17 cellular contexts compared by ENCODE assay signal in the genomic region with DNA sequence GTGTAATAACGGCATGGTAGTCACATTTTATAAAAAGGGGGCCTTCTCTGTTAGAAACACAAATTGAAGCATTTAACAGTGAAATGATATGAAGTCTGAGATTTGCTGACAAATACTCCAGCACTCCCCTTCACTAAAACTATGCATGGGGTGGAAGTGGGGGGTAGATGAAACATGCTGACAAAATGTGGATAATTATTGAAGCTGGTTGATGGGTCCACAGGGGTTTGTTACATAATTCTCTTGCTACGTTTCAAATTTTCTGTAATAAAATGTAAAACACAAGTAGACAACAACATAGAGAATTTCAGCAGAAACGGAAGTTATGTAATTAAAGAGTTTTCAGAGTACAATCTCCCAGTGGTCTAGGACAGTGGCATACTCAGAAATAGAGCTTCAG. TPM values are rescaled to one million over a fixed set of nuclear protein-coding genes. Genes with fewer than 3 reads are reported as not detected.
DNase-seq lines count a peak whose midpoint lies in the region; ATAC-seq and TF ChIP-seq lines count a peak whose summit lies in the region.
"Had no signal": no experiment of that assay in that cellular context is flagged by ENCODE, and none has a peak within 500 bp of the region (broad histone marks: within the 10 kb centered on the region; RNA-seq: fewer than 3 reads in every experiment).

No MANE protein-coding gene starts in this region.

- H3K27ac Mint-ChIP-seq in stimulated activated effector memory CD8-positive, alpha-beta T cell treated with anti-CD3 and anti-CD28 coated beads, Interleukin-12 subunit alpha, Interleukin-12 subunit beta, amount 100 ng/mL, for 72 hours, result peak overlapping the region; percentile 33
- H3K27ac Mint-ChIP-seq: B cell; CD4-positive, alpha-beta T cell; CD8-positive, alpha-beta T cell had no signal

- H3K4me1 Mint-ChIP-seq in stimulated activated effector memory CD8-positive, alpha-beta T cell treated with anti-CD3 and anti-CD28 coated beads, Interleukin-12 subunit alpha, Interleukin-12 subunit beta, amount 100 ng/mL, for 72 hours, result peaks cover 7% of the 10 kb centered on the region
- H3K4me1 Mint-ChIP-seq: B cell had no signal

- intact Hi-C loops in adrenal gland (cut with DNase I), result no loop called here

- no peaks in the 10 kb centered on the region for H3K9me3 Mint-ChIP-seq in stimulated activated effector memory CD8-positive, alpha-beta T cell treated with anti-CD3 and anti-CD28 coated beads, Interleukin-12 subunit alpha, Interleukin-12 subunit beta, amount 100 ng/mL, for 72 hours
- H3K9me3 Mint-ChIP-seq: CD4-positive, alpha-beta T cell; CD8-positive, alpha-beta T cell had no signal

- TF ChIP-seq CTCF in adrenal gland (IDR thresholded peaks at IDR 0.05), result no peak
- TF ChIP-seq CTCF in foreskin fibroblast (IDR thresholded peaks at IDR 0.05; ENCODE audit: low read depth, low read length), result no peak

- H3K36me3 ChIP-seq in adrenal gland (replicated peaks in 1 of 2), result peaks cover 0 to 6% of the 10 kb centered on the region in 2 donors
- H3K36me3 ChIP-seq: BLaER1 treated with 17β-estradiol and CSF1 and Interleukin-3, amounts not matched to agents 10 nM and 100 nM had no signal

- peaks cover 8% of the 10 kb centered on the region for H3K36me3 Mint-ChIP-seq in stimulated activated effector memory CD8-positive, alpha-beta T cell treated with anti-CD3 and anti-CD28 coated beads, Interleukin-12 subunit alpha, Interleukin-12 subunit beta, amount 100 ng/mL, for 72 hours

- no peaks in the 10 kb centered on the region for H3K27me3 ChIP-seq in adrenal gland
- H3K27me3 ChIP-seq: BLaER1 treated with 17β-estradiol and CSF1 and Interleukin-3, amounts not matched to agents 10 nM and 100 nM had no signal

- ATAC-seq in stimulated activated effector memory CD8-positive, alpha-beta T cell treated with anti-CD3 and anti-CD28 coated beads, Interleukin-12 subunit alpha, Interleukin-12 subunit beta, amount 100 ng/mL, for 72 hours, result no peak
- ATAC-seq: A549; CD8-positive, alpha-beta T cell had no signal

- H3K27ac ChIP-seq in adrenal gland, result peak overlapping the region; percentile 75 to 92 (median 81)
- H3K27ac ChIP-seq: 22Rv1; A549; BLaER1 treated with 17β-estradiol and CSF1 and Interleukin-3, amounts not matched to agents 10 nM and 100 nM; C4-2B had no signal

- peaks cover 9 to 20% of the 10 kb centered on the region in 2 donors for H3K4me1 ChIP-seq in adrenal gland (replicated peaks in 1 of 2)
- H3K4me1 ChIP-seq: A549 had no signal

- no peak overlapping the region for H3K4me3 Mint-ChIP-seq in stimulated activated effector memory CD8-positive, alpha-beta T cell treated with anti-CD3 and anti-CD28 coated beads, Interleukin-12 subunit alpha, Interleukin-12 subunit beta, amount 100 ng/mL, for 72 hours
- H3K4me3 Mint-ChIP-seq: B cell; CD4-positive, alpha-beta T cell; CD8-positive, alpha-beta T cell had no signal

- DNase-seq in NOMO-1 treated with DMSO at 0.1 percent for 48 hours (lab: John Stamatoyannopoulos, UW; ENCODE audit: unreplicated experiment) (peak; percentile 35), NOMO-1 treated with dmso at 0.1 percent for 144 hours (lab: John Stamatoyannopoulos, UW; ENCODE audit: unreplicated experiment) (no peak), adrenal gland (no peak), foreskin fibroblast (no peak), NCI-H2107 treated with DMSO at 0.1 percent for 48 hours (lab: John Stamatoyannopoulos, UW; ENCODE audit: unreplicated experiment) (no peak)
- DNase-seq in stimulated activated effector memory CD8-positive, alpha-beta T cell treated with anti-CD3 and anti-CD28 coated beads, Interleukin-12 subunit alpha, Interleukin-12 subunit beta, amount 100 ng/mL, for 72 hours (ENCODE audit: low spot score in 2 of 2), result no peak
- DNase-seq: AML-193; Caco-2; Calu3; CD4-positive, alpha-beta T cell; CD8-positive, alpha-beta T cell; GF-D8 had no signal

- H3K9me3 ChIP-seq in adrenal gland (replicated peaks in 1 of 3), result no peaks in the 10 kb centered on the region
- H3K9me3 ChIP-seq: A549; BLaER1 treated with 17β-estradiol and CSF1 and Interleukin-3, amounts not matched to agents 10 nM and 100 nM; Caco-2 had no signal

- 71 to 89% (median 83%) methylated on average over 3 of the region's 3 CpGs for WGBS in adrenal gland, 4 donors

- TF ChIP-seq POLR2A in adrenal gland (IDR thresholded peaks at IDR 0.05), result no peak

- no peak overlapping the region for H3K4me3 ChIP-seq in adrenal gland
- no peak overlapping the region for H3K4me3 ChIP-seq in foreskin fibroblast (ENCODE audit: low read depth in 1 of 2, low read length in 2 of 2)
- H3K4me3 ChIP-seq: A549; BLaER1 treated with 17β-estradiol and CSF1 and Interleukin-3, amounts not matched to agents 10 nM and 100 nM had no signal

RNA-seq across cellular contexts. Expression of a gene that starts 37.0 kb away (rescaled TPM):
- 10 to 100 TPM; 15.0 to 62.7 (median 29.0) TPM for total RNA-seq in adrenal gland
- 10 to 100 TPM in 1 of 3 donors, 1 to 10 TPM in 2; 6.5 to 11.3 (median 9.9) TPM for polyA plus RNA-seq in adrenal gland
